In genomic region chr2:70305531-70305930, GRCh38 we compare ENCODE assay signal across 18 cellular contexts.
"Had no signal": no experiment of that assay in that cellular context is flagged by ENCODE, and none has a peak within 500 bp of the region (broad histone marks: within the 10 kb centered on the region; RNA-seq: fewer than 3 reads in every experiment).

No MANE protein-coding gene starts in this region.

- H3K27ac ChIP-seq: esophagus muscularis mucosa, hepatocyte, left ventricle myocardium inferior, prostate gland, tibial artery, uterus had no signal

- DNase-seq: activated CD4-positive, alpha-beta T cell treated with anti-CD3 and anti-CD28 coated beads, Interleukin-2, amount 10 ng/mL, durations not matched to agents 24 days and 14 days; activated CD4-positive, CD25-positive, alpha-beta regulatory T cell; activated naive CD4-positive, alpha-beta T cell treated with Interleukin-2 at 50 U/mL for 16 hours; anterior cingulate cortex; islet precursor cell; left ventricle myocardium inferior; nephron progenitor cell; occipital lobe; right cardiac atrium; stimulated activated CD4-positive, alpha-beta T cell treated with anti-CD3 and anti-CD28 coated beads, Interleukin-15, amount 100 ng/mL, for 24 hours; stimulated activated CD4-positive, alpha-beta T cell treated with anti-CD3 and anti-CD28 coated beads, Interleukin-4, amount 100 ng/mL, for 1 hour; stimulated activated naive B cell treated with anti-CD40 and anti-IgM and Interleukin-4, amounts not matched to agents 10 μg/mL and 1 μg/mL and 100 μg/mL, for 72 hours; tibial artery; uterus had no signal

- H3K36me3 ChIP-seq: left ventricle myocardium inferior, prostate gland, uterus had no signal

- H3K4me3 ChIP-seq: esophagus muscularis mucosa, hepatocyte, left ventricle myocardium inferior, prostate gland, skin epidermis, tibial artery, uterus had no signal

- H3K27me3 ChIP-seq: hepatocyte, tibial artery, uterus had no signal

- H3K9me3 ChIP-seq: esophagus muscularis mucosa, left ventricle myocardium inferior, prostate gland, tibial artery, uterus had no signal
